In genomic region chr12:43550831-43551270, GRCh38 we compare ENCODE assay signal across 23 cellular contexts. TPM values are rescaled to one million over a fixed set of nuclear protein-coding genes. Genes with fewer than 3 reads are reported as not detected.
DNase-seq lines count a peak whose midpoint lies in the region; ATAC-seq, FAIRE-seq and TF ChIP-seq lines count a peak whose summit lies in the region.
"Had no signal": no experiment of that assay in that cellular context is flagged by ENCODE, and none has a peak within 500 bp of the region (broad histone marks: within the 10 kb centered on the region; RNA-seq: fewer than 3 reads in every experiment).

No MANE protein-coding gene starts in this region.

- WGBS in IMR-90 (ENCODE audit: extremely low coverage in 2 of 2, insufficient read length in 1 of 2), 2 experiments, result 14% methylated on average over 5 of the region's 31 CpGs; no CpG with 5 or more reads in 1 of the 2 experiments
- WGBS in H1 (ENCODE audit: extremely low coverage in 1 of 2, insufficient coverage in 1 of 2, insufficient read length in 1 of 2, insufficient replicate concordance in 2 of 2, low coverage in 1 of 2, low lambda C conversion rate in 2 of 2, missing lambda C conversion rate in 1 of 2), 2 experiments, result 8% methylated on average over 31 of the region's 31 CpGs; no CpG with 5 or more reads in 1 of the 2 experiments
- no CpG with 5 or more reads among the region's 31 CpGs for WGBS in mesendoderm (ENCODE audit: extremely low coverage, insufficient coverage, low lambda C conversion rate)

- H2AK9ac ChIP-seq in IMR-90 (replicated peaks; ENCODE audit: low read depth, low read length, poor library complexity), result no peak overlapping the region

- H3K9me1 ChIP-seq in IMR-90 (ENCODE audit: insufficient read depth, low read length), result no peaks in the 10 kb centered on the region

- FAIRE-seq in H1 (lab: Jason Lieb, UNC), result no peak
- FAIRE-seq: frontal cortex, keratinocyte had no signal

- H3K27ac Mint-ChIP-seq in natural killer cell, result no peak overlapping the region
- H3K27ac Mint-ChIP-seq: activated naive CD8-positive, alpha-beta T cell treated with anti-CD3 and anti-CD28 coated beads for 36 hours; activated T-cell treated with anti-CD3 and anti-CD28 coated beads, Interleukin-2, amount 50 U/mL, for 24 hours had no signal

- H3K4me2 ChIP-seq in IMR-90 (ENCODE audit: low read depth, low read length) (no peak overlapping the region; the same call in 1 of the 2 replicates), H1 (ENCODE audit: insufficient read depth in 1 of 2, low read depth in 2 of 2, low read length in 2 of 2) (peak overlapping the region; percentile 94 to 100), mesendoderm (ENCODE audit: low read length) (peak overlapping the region; percentile 90)
- H3K4me2 ChIP-seq: BLaER1 had no signal

- H3K23ac ChIP-seq in IMR-90 (ENCODE audit: low read depth, low read length), result no peak overlapping the region
- H3K23ac ChIP-seq in H1 (ENCODE audit: insufficient read length), result no peak overlapping the region
- no peak overlapping the region for H3K23ac ChIP-seq in mesendoderm (ENCODE audit: low read length)

- H2BK20ac ChIP-seq in IMR-90 (ENCODE audit: low read depth, low read length), result no peak overlapping the region
- H2BK20ac ChIP-seq in H1 (ENCODE audit: low read length), result no peak overlapping the region

- H2AK5ac ChIP-seq in IMR-90 (ENCODE audit: low read depth, low read length) (no peak overlapping the region), H1 (ENCODE audit: low read depth, low read length) (no peak overlapping the region), mesendoderm (ENCODE audit: low read length) (no peak overlapping the region)

- H3K36me3 ChIP-seq in IMR-90 (ENCODE audit: control insufficient read depth, insufficient read depth, low read length), result no peaks in the 10 kb centered on the region
- no peaks in the 10 kb centered on the region for H3K36me3 ChIP-seq in H1 (ENCODE audit: control insufficient read depth in 2 of 4, insufficient read depth in 4 of 4, low read length in 3 of 4)
- no peaks in the 10 kb centered on the region for H3K36me3 ChIP-seq in mesendoderm (ENCODE audit: control insufficient read depth, insufficient read depth, low read length)
- H3K36me3 ChIP-seq: BLaER1, ovary, transverse colon had no signal

- H4K20me1 ChIP-seq in IMR-90 (ENCODE audit: insufficient read depth, low read length), result no peaks in the 10 kb centered on the region
- peaks cover 0 to 1% of the 10 kb centered on the region in 2 experiments for H4K20me1 ChIP-seq in H1 (replicated peaks in 1 of 2; ENCODE audit: control insufficient read depth in 1 of 2, insufficient read depth in 2 of 2, low read length in 2 of 2)
- H4K20me1 ChIP-seq: BLaER1 had no signal

- H3K4me3 ChIP-seq in IMR-90 (ENCODE audit: insufficient read depth, low read depth, low read length) (no peak overlapping the region), H1 (ENCODE audit: extremely low read depth in 1 of 4, insufficient read depth in 2 of 4, low read depth in 3 of 4, low read length in 4 of 4) (peak overlapping the region; percentile 52 to 82 (median 79)), mesendoderm (ENCODE audit: low read length) (peak overlapping the region; percentile 49), skeletal muscle cell (ENCODE audit: low read depth, low read length) (peak overlapping the region; percentile 51)
- H3K4me3 ChIP-seq: BLaER1, ovary, transverse colon had no signal

- H3K14ac ChIP-seq in IMR-90 (replicated peaks; ENCODE audit: low read depth, low read length), result no peak overlapping the region
- no peak overlapping the region for H3K14ac ChIP-seq in H1 (ENCODE audit: insufficient read length)

- H4K5ac ChIP-seq in IMR-90 (ENCODE audit: low read depth, low read length) (no peak overlapping the region), H1 (ENCODE audit: insufficient read length, low read depth, low read length) (no peak overlapping the region), mesendoderm (ENCODE audit: low read length) (no peak overlapping the region)

- TF ChIP-seq POLR2A in IMR-90 (IDR thresholded peaks at IDR 0.05; ENCODE audit: low read depth, low read length) (no peak), H1 (IDR thresholded peaks at IDR 0.05; ENCODE audit: control extremely low read depth in 1 of 2, low read depth in 2 of 2, low read length in 2 of 2) (no peak)

- in situ Hi-C loops in IMR-90 (cut with MboI; ENCODE audit: low sequenced_read_pairs), result no loop called here

- H4K8ac ChIP-seq in IMR-90 (ENCODE audit: low read depth in 2 of 2, low read length in 2 of 2) (no peak overlapping the region), H1 (ENCODE audit: extremely low read depth, insufficient read depth, low read length) (peak overlapping the region; percentile 38; the same call in 1 of the 2 replicates), mesendoderm (ENCODE audit: low read depth, low read length) (no peak overlapping the region)

- TF ChIP-seq EP300 in H1 (IDR thresholded peaks at IDR 0.05; ENCODE audit: borderline replicate concordance in 1 of 2, low read depth in 2 of 2, low read length in 2 of 2), result no peak

- POLR2A ChIA-PET in IMR-90 (lab: Charles Lee; ENCODE audit: unreplicated experiment), result no interaction called here
- POLR2A ChIA-PET in H1 (lab: Charles Lee; ENCODE audit: partially characterized antibody), result interaction anchor here (1.0 to 1.8 kb wide), 5 partner anchors 10 to 255 kb away, joined by 3 to 5 read pairs (median 4); partner anchors contain the start of gene TWF1

- no peak overlapping the region for H3K27ac ChIP-seq in IMR-90 (ENCODE audit: insufficient read depth, low read length)
- H3K27ac ChIP-seq in H1 (ENCODE audit: low read depth, low read length), result no peak overlapping the region
- no peak overlapping the region for H3K27ac ChIP-seq in mesendoderm (ENCODE audit: low read depth, low read length)
- H3K27ac ChIP-seq: BLaER1, ovary, transverse colon had no signal

- intact Hi-C loops in IMR-90 (cut with micrococcal nuclease), result no loop called here
- intact Hi-C loops in natural killer cell (cut with micrococcal nuclease), result no loop called here

- no peaks in the 10 kb centered on the region for H3K79me2 ChIP-seq in H1 (ENCODE audit: control insufficient read depth in 1 of 2, insufficient read depth in 2 of 2, low read length in 2 of 2)
- H3K79me2 ChIP-seq in mesendoderm (ENCODE audit: control insufficient read depth, insufficient read depth, low read length), result no peaks in the 10 kb centered on the region

- H3K9me3 Mint-ChIP-seq in natural killer cell, result peaks cover 0 to 12% of the 10 kb centered on the region in 2 donors

- H3K27me3 Mint-ChIP-seq in natural killer cell (ENCODE audit: low read depth in 2 of 2), result peaks cover 8 to 16% of the 10 kb centered on the region in 2 donors

- H4K91ac ChIP-seq in IMR-90 (ENCODE audit: insufficient read depth, low read depth, low read length) (no peak overlapping the region), H1 (replicated peaks; ENCODE audit: insufficient read length, low read length) (no peak overlapping the region)

- H2BK120ac ChIP-seq in IMR-90 (ENCODE audit: low read depth, low read length), result no peak overlapping the region
- H2BK120ac ChIP-seq in H1 (replicated peaks; ENCODE audit: low read depth, low read length), result no peak overlapping the region
- H2BK120ac ChIP-seq in mesendoderm (ENCODE audit: low read depth, low read length), result no peak overlapping the region

- no peak overlapping the region for H3K56ac ChIP-seq in IMR-90 (ENCODE audit: extremely low read depth, insufficient read depth, low read length)
- H3K56ac ChIP-seq in H1 (replicated peaks; ENCODE audit: insufficient read length, low read depth, low read length), result no peak overlapping the region
- peak overlapping the region; percentile 85 for H3K56ac ChIP-seq in mesendoderm (ENCODE audit: low read length)

- H3K18ac ChIP-seq in IMR-90 (ENCODE audit: low read depth, low read length) (no peak overlapping the region), H1 (ENCODE audit: extremely low read depth, low read length) (peak overlapping the region; percentile 78; the same call in 1 of the 2 replicates), mesendoderm (ENCODE audit: low read length) (no peak overlapping the region)

- 0 out of 2 replicates have a peak, but pooled peaks cover 2% of the 10 kb centered on the region for H3K9me3 ChIP-seq in IMR-90 (ENCODE audit: control insufficient read depth, insufficient read depth, low read length)
- H3K9me3 ChIP-seq in H1 (ENCODE audit: insufficient read depth in 2 of 2, low read depth in 1 of 2, low read length in 1 of 2), result peaks cover 2 to 5% of the 10 kb centered on the region in 2 experiments; a peak in 1 of 4 replicates
- H3K9me3 ChIP-seq: ovary had no signal

- BruUV-seq in IMR-90 (replicated peaks; lab: Mats Ljungman, UMichigan), result no TSS peak

- H3K9ac ChIP-seq in IMR-90 (ENCODE audit: low read depth, low read length) (no peak overlapping the region), H1 (replicated peaks in 1 of 4; ENCODE audit: extremely low read depth in 1 of 4, low read depth in 3 of 4, low read length in 3 of 4) (peak overlapping the region; percentile 5 to 51 (median 23); a peak in 4 of 7 replicates), mesendoderm (ENCODE audit: low read length) (peak overlapping the region; percentile 72)
- H3K9ac ChIP-seq: BLaER1 had no signal

- peaks cover 10% of the 10 kb centered on the region for H3K36me3 Mint-ChIP-seq in natural killer cell

- DNase-seq in IMR-90 (no peak), H1 (ENCODE audit: low read depth in 1 of 2, low spot score in 2 of 2) (peak in 1 of 2 experiments; percentile 61), mesendoderm (peak; percentile 40), skeletal muscle cell (ENCODE audit: low read depth) (no peak), NCI-H187 treated with DMSO at 0.1 percent for 48 hours (lab: John Stamatoyannopoulos, UW) (no peak), natural killer cell (no peak)
- DNase-seq: activated CD4-positive, alpha-beta T cell treated with anti-CD3 and anti-CD28 coated beads, Interleukin-2, amount 50 U/mL, for 1 hour; activated naive CD8-positive, alpha-beta T cell treated with anti-CD3 and anti-CD28 coated beads for 36 hours; activated T-cell treated with anti-CD3 and anti-CD28 coated beads, Interleukin-2, amount 50 U/mL, for 24 hours; cerebellar nuclear complex; DMS 273 treated with DMSO at 0.1 percent for 48 hours; HCEC 1CT; midbrain; NCI-H1694 treated with DMSO at 0.1 percent for 48 hours; ovary; stimulated activated naive CD4-positive, alpha-beta T cell treated with Interleukin-2 at 50 U/mL for 16 hours; transverse colon had no signal

- H2BK5ac ChIP-seq in IMR-90 (ENCODE audit: low read depth, low read length, poor library complexity, severe bottlenecking) (no peak overlapping the region), H1 (ENCODE audit: low read depth, low read length) (no peak overlapping the region), mesendoderm (ENCODE audit: low read length) (no peak overlapping the region)

- TF ChIP-seq CTCF in IMR-90 (conservative IDR thresholded peaks at IDR 0.05; ENCODE audit: low read depth, low read length) (no peak), H1 (IDR thresholded peaks at IDR 0.05; ENCODE audit: control extremely low read depth in 1 of 3, insufficient read depth in 1 of 3, low read depth in 1 of 3, low read length in 3 of 3) (no peak), natural killer cell (IDR thresholded peaks at IDR 0.05) (no peak)

- H3K4ac ChIP-seq in IMR-90 (ENCODE audit: low read depth, low read length) (no peak overlapping the region), H1 (replicated peaks; ENCODE audit: insufficient read length, low read depth, low read length) (no peak overlapping the region), mesendoderm (ENCODE audit: low read depth, low read length) (no peak overlapping the region)

- H3K23me2 ChIP-seq in H1 (ENCODE audit: low read depth, low read length), result peaks cover 16% of the 10 kb centered on the region

- no peak overlapping the region for H3K4me3 Mint-ChIP-seq in natural killer cell
- H3K4me3 Mint-ChIP-seq: activated naive CD8-positive, alpha-beta T cell treated with anti-CD3 and anti-CD28 coated beads for 36 hours; activated T-cell treated with anti-CD3 and anti-CD28 coated beads, Interleukin-2, amount 50 U/mL, for 24 hours had no signal

- peaks cover 23% of the 10 kb centered on the region for H3K27me3 ChIP-seq in IMR-90 (ENCODE audit: control insufficient read depth, insufficient read depth, low read length)
- H3K27me3 ChIP-seq in H1 (replicated peaks in 1 of 4; ENCODE audit: control insufficient read depth in 3 of 4, extremely low read depth in 1 of 4, insufficient read depth in 3 of 4, low read length in 3 of 4), result peaks cover 0 to 16% (median 11%) of the 10 kb centered on the region in 4 experiments; a peak in 6 of 7 replicates
- H3K27me3 ChIP-seq in mesendoderm (ENCODE audit: insufficient read depth, low read length, poor library complexity), result no peaks in the 10 kb centered on the region
- H3K27me3 ChIP-seq: BLaER1, ovary had no signal

- H3K4me1 ChIP-seq in IMR-90 (ENCODE audit: control insufficient read depth, insufficient read depth, low read length) (no peaks in the 10 kb centered on the region), H1 (replicated peaks in 1 of 4; ENCODE audit: control insufficient read depth in 3 of 4, insufficient read depth in 4 of 4, low read length in 3 of 4) (peaks cover 0 to 13% (median 4%) of the 10 kb centered on the region in 4 experiments; a peak in 5 of 7 replicates), mesendoderm (ENCODE audit: control insufficient read depth, low read depth, low read length) (peaks cover 2% of the 10 kb centered on the region)
- H3K4me1 ChIP-seq: BLaER1, transverse colon had no signal

- H3K4me1 Mint-ChIP-seq in natural killer cell, result no peaks in the 10 kb centered on the region
- H3K4me1 Mint-ChIP-seq: activated naive CD8-positive, alpha-beta T cell treated with anti-CD3 and anti-CD28 coated beads for 36 hours had no signal

- H3K79me1 ChIP-seq in IMR-90 (ENCODE audit: low read depth in 1 of 2, low read length in 2 of 2), result no peaks in the 10 kb centered on the region
- peaks cover 3% of the 10 kb centered on the region; the same call in 1 of the 2 replicates for H3K79me1 ChIP-seq in H1 (ENCODE audit: low read depth, low read length)
- no peaks in the 10 kb centered on the region for H3K79me1 ChIP-seq in mesendoderm (ENCODE audit: low read length)

- peak overlapping the region; percentile 6; the same call in 1 of the 2 replicates for H2BK12ac ChIP-seq in H1 (ENCODE audit: low read depth, low read length)

- H2BK15ac ChIP-seq in IMR-90 (ENCODE audit: low read depth, low read length) (no peak overlapping the region), H1 (ENCODE audit: low read length) (no peak overlapping the region), mesendoderm (replicated peaks; ENCODE audit: low read depth) (no peak overlapping the region)

- TF ChIP-seq RAD21 in IMR-90 (IDR thresholded peaks at IDR 0.05; ENCODE audit: low read length), result no peak
- TF ChIP-seq RAD21 in H1 (IDR thresholded peaks at IDR 0.05 in 1 of 2, conservative IDR thresholded peaks at IDR 0.05 in 1 of 2; ENCODE audit: low read depth in 2 of 2, low read length in 2 of 2), result no peak

- ATAC-seq in IMR-90 (ENCODE audit: low read depth), result no peak
- ATAC-seq in GM21619 (IDR thresholded peaks at IDR 0.05; ENCODE audit: unreplicated experiment), result no peak
- ATAC-seq in HG03520 (IDR thresholded peaks at IDR 0.05; ENCODE audit: unreplicated experiment), result no peak
- ATAC-seq in natural killer cell, result no peak

- dilution Hi-C loops in IMR-90 (cut with HindIII; ENCODE audit: low sequenced_read_pairs, unreplicated experiment), result no loop called here

- H2AFZ ChIP-seq in IMR-90 (replicated peaks; ENCODE audit: low read length, poor library complexity) (peak overlapping the region; percentile 43), H1 (ENCODE audit: low read length) (peak overlapping the region; percentile 97)

- CTCF ChIA-PET in IMR-90 (lab: Yijun Ruan, JAX) (interaction anchor here (0.7 kb wide), 1 partner anchor 11 kb away, joined by 3 read pairs; no protein-coding TSS in a partner anchor), H1 (lab: Charles Lee; ENCODE audit: partially characterized antibody) (interaction anchor here (1.7 kb wide), 1 partner anchor 10 kb away, joined by 5 read pairs; no protein-coding TSS in a partner anchor)

RNA-seq across cellular contexts. Expression of gene ADAMTS20, which starts 1.2 kb away (rescaled TPM):
- not detected in 2 replicates for total RNA-seq in IMR-90 (2012; rRNA removed)
- not detected in 2 replicates for polyA plus RNA-seq in IMR-90 (2012; rRNA removed)
- polyA plus RNA-seq in IMR-90 (2012; cell fraction: cytosol; rRNA removed), result not detected in 2 replicates
- 0.02 TPM in 1 of 2 replicates, not detected in the other for polyA plus RNA-seq in IMR-90 (2012; cell fraction: nucleus; rRNA removed; ENCODE audit: low replicate concordance)
- 4.5 and 5.1 TPM in 2 replicates for total RNA-seq in H1 (2021; fragmentation: NEBNext Ultra II Directional; extraction: Animal tissue kit (Norgen Biotek cat#: 25700))
- 2.1 and 2.9 TPM in 2 replicates for polyA plus RNA-seq in H1 (2011; rRNA removed)
- 4.0 TPM for polyA plus RNA-seq in H1 (2011; cell fraction: cytosol; rRNA removed)
- polyA plus RNA-seq in H1 (2011; cell fraction: nucleus; rRNA removed), result 7.2 TPM
- polyA plus RNA-seq in H1 (2012, experiment 1 of 2), result 2.7 to 3.9 TPM (median 3.0 TPM) in 4 replicates
- polyA plus RNA-seq in H1 (2012, experiment 2 of 2), result 0.18 TPM
- 2.8 TPM for polyA plus RNA-seq in H1 (2013, experiment 1 of 2)
- 3.0 TPM for polyA plus RNA-seq in H1 (2013, experiment 2 of 2)
- polyA minus RNA-seq in H1 (2011; rRNA and poly(A)+ RNA removed), result 12.4 and 16.1 TPM in 2 replicates
- polyA minus RNA-seq in H1 (2011; cell fraction: cytosol; rRNA and poly(A)+ RNA removed), result 3.7 TPM
- 30.9 TPM for polyA minus RNA-seq in H1 (2011; cell fraction: nucleus; rRNA and poly(A)+ RNA removed)
- polyA plus RNA-seq in mesendoderm (2013, experiment 1 of 2), result 0.90 TPM
- polyA plus RNA-seq in mesendoderm (2013, experiment 2 of 2), result 0.91 TPM
- total RNA-seq in natural killer cell, result not detected
- total RNA-seq: activated naive CD8-positive, alpha-beta T cell treated with anti-CD3 and anti-CD28 coated beads for 36 hours; MCF 10A; transverse colon had no signal
- polyA plus RNA-seq: keratinocyte, ovary had no signal
